8 cellular contexts compared by ENCODE assay signal in the genomic region with DNA sequence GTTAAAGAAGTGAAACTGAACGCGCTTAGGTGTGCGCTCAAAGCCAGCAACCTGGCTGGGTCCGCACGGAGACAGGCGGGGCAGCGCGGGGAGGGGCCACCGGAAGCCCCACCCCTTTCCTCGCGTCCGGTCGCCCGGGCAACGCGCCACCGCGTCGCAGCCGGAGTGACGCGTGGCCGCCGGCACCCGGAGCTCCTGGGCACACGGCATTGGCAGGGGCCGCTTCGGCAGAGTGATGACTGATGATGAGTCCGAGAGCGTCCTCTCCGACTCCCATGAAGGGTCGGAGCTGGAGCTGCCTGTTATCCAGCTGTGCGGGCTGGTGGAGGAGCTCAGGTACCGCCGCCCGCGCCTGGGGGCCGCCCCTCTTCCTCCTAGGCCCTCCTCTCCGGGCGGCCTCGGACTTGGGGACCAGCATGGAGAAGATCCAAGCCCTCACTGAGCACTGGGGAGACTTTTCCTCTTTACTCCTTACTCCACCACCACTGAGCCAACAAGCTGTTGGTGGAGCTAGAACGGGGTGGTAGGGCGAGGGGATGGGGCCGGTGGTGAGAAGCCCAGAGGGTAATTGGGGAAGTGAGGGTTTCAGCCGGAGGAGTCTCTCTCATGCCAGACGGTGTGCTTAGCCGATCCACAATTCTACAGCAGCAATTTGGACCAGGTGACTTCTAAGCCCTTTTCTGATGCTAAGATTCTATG.
DNase-seq lines count a peak whose midpoint lies in the region; ATAC-seq and TF ChIP-seq lines count a peak whose summit lies in the region.

No MANE protein-coding gene starts in this region.

- CTCF ChIA-PET in RWPE1 (lab: Yijun Ruan, JAX) = interaction anchor here (0.5 to 1.1 kb wide), 2 partner anchors 86 to 147 kb away, joined by 3 to 4 read pairs; no protein-coding TSS in a partner anchor

- H3K36me3 ChIP-seq in neutrophil = no peaks in the 10 kb centered on the region
- no peaks in the 10 kb centered on the region for H3K36me3 ChIP-seq in subcutaneous abdominal adipose tissue (ENCODE audit: control insufficient read depth in 5 of 5, insufficient read depth in 5 of 5, low read length in 5 of 5)

- H3K27ac ChIP-seq in RWPE1 = peak overlapping the region; percentile 41
- H3K27ac ChIP-seq in neutrophil = no peak overlapping the region
- no peak overlapping the region for H3K27ac ChIP-seq in subcutaneous abdominal adipose tissue (ENCODE audit: low read depth, low read length)

- H3K4me3 ChIP-seq in neutrophil (ENCODE audit: low read depth in 1 of 2, low read length in 1 of 2) = peak overlapping the region; percentile 50 to 60
- peak overlapping the region; percentile 79 to 92 (median 88) for H3K4me3 ChIP-seq in subcutaneous abdominal adipose tissue (ENCODE audit: low read depth in 1 of 5, low read length in 5 of 5)

- DNase-seq in DMS79 treated with DMSO at 0.1 percent for 48 hours (lab: John Stamatoyannopoulos, UW) (peak; percentile 11), HuH-7.5 (ENCODE audit: low spot score) (peak; percentile 72), RWPE1 (ENCODE audit: low spot score) (peak; percentile 86), foreskin melanocyte (peak; percentile 29)
- peak; percentile 94 for DNase-seq in activated effector memory CD4-positive, alpha-beta T cell treated with anti-CD3 and anti-CD28 coated beads, Interleukin-2, amount 50 U/mL, for 16 hours

- POLR2A ChIA-PET in RWPE1 (lab: Yijun Ruan, JAX; ENCODE audit: low non-redundant PET) = no interaction called here

- H3K27me3 ChIP-seq in neutrophil (peaks cover 54% of the 10 kb centered on the region), subcutaneous abdominal adipose tissue (ENCODE audit: control insufficient read depth in 5 of 5, insufficient read depth in 4 of 5, low read length in 5 of 5) (peaks cover 0 to 1% (median 0%) of the 10 kb centered on the region in 5 donors)

- peak overlapping the region in 4 of 5 donors; percentile 62 to 77 (median 66) for H3K9ac ChIP-seq in subcutaneous abdominal adipose tissue (ENCODE audit: low read length in 5 of 5)

- H3K9me3 ChIP-seq in neutrophil (no peaks in the 10 kb centered on the region), subcutaneous abdominal adipose tissue (ENCODE audit: control insufficient read depth in 5 of 5, low read length in 5 of 5) (no peaks in the 10 kb centered on the region)

- TF ChIP-seq CTCF in RWPE1 (conservative IDR thresholded peaks at IDR 0.05; ENCODE audit: low read depth) (no peak), neutrophil (IDR thresholded peaks at IDR 0.05) (no peak)

- peak; percentile 83 for ATAC-seq in GM21529 (IDR thresholded peaks at IDR 0.05; ENCODE audit: unreplicated experiment)

- H3K4me1 ChIP-seq in neutrophil (ENCODE audit: control insufficient read depth in 1 of 2, insufficient read depth in 1 of 2, low read depth in 1 of 2, low read length in 1 of 2) (peaks cover 9 to 10% of the 10 kb centered on the region in 2 experiments), subcutaneous abdominal adipose tissue (ENCODE audit: control insufficient read depth in 5 of 5, insufficient read depth in 5 of 5, low read length in 5 of 5) (peaks cover 0 to 15% (median 10%) of the 10 kb centered on the region in 5 donors)

Comparison
In these comparisons a context has a peak if more than half of its experiments do, and no peak if none do; other contexts are left out.
1. DNase-seq: peak in every context shown above with its lines; median percentile 94 in activated effector memory CD4-positive, alpha-beta T cell treated with anti-CD3 and anti-CD28 coated beads, Interleukin-2, amount 50 U/mL, for 16 hours; 86 in RWPE1; 72 in HuH-7.5; 29 in foreskin melanocyte; 11 in DMS79 treated with DMSO at 0.1 percent for 48 hours.